11 cellular contexts compared by ENCODE assay signal in the genomic region with DNA sequence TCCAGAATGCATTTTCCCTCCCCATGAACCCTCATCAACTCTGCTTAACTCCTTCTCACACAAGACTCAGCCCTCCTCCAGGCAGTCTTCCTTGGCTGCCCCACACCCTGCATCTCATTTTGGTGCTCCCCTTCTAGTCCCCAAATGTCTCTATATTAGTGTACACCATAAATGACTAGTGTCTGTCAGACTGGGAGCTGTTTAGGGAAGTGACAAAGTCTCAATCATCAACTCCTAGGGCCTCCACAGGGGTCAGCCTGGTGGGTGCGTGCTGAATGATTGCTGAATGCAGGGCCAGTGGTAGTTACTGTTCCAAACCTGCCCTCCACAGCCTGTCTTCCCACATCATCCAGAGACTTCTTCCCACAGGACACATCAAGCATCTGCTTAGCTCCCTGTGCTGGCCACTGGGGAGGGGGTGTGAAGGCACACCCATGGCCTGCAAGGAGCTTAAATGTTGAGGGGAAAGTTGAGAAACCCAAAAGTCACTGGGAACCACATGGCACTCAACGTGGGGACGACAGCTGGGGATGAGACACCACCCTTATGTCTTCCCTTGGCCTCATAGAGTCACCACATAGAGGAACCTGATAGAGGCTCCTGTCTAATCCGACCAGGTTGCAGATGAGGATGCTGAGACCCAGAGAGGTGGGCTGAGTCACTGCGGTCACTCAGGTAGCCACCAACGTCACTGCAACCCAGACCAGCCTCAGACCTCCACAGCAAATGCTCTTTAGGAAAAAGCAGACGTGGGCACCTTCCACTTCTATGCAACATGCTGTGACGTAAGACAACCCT.
A peak's percentile ranks its signal among the peaks of the same experiment; 100 is the strongest.
DNase-seq lines count a peak whose midpoint lies in the region; ATAC-seq lines count a peak whose summit lies in the region.
"Had no signal": no experiment of that assay in that cellular context is flagged by ENCODE, and none has a peak within 500 bp of the region (broad histone marks: within the 10 kb centered on the region; RNA-seq: fewer than 3 reads in every experiment).

No MANE protein-coding gene starts in this region.

- peaks cover 0 to 1% of the 10 kb centered on the region in 2 donors for H3K36me3 Mint-ChIP-seq in activated T-cell treated with anti-CD3 and anti-CD28 coated beads, Interleukin-2, amount 50 U/mL, for 72 hours (ENCODE audit: insufficient read depth in 2 of 2)
- H3K36me3 Mint-ChIP-seq in stimulated activated effector memory CD8-positive, alpha-beta T cell treated with anti-CD3 and anti-CD28 coated beads, Interleukin-12 subunit alpha, Interleukin-12 subunit beta, amount 100 ng/mL, for 72 hours: peaks cover 5% of the 10 kb centered on the region

- H3K4me3 Mint-ChIP-seq in activated T-cell treated with anti-CD3 and anti-CD28 coated beads, Interleukin-2, amount 50 U/mL, for 72 hours: peak overlapping the region; percentile 65 to 80
- peak overlapping the region; percentile 50 for H3K4me3 Mint-ChIP-seq in stimulated activated effector memory CD8-positive, alpha-beta T cell treated with anti-CD3 and anti-CD28 coated beads, Interleukin-12 subunit alpha, Interleukin-12 subunit beta, amount 100 ng/mL, for 72 hours

- peak overlapping the region; percentile 62 for H3K27ac Mint-ChIP-seq in activated T-cell treated with anti-CD3 and anti-CD28 coated beads, Interleukin-2, amount 50 U/mL, for 72 hours
- H3K27ac Mint-ChIP-seq in stimulated activated effector memory CD8-positive, alpha-beta T cell treated with anti-CD3 and anti-CD28 coated beads, Interleukin-12 subunit alpha, Interleukin-12 subunit beta, amount 100 ng/mL, for 72 hours: peak overlapping the region; percentile 29

- peaks cover 93% of the 10 kb centered on the region for H3K4me1 Mint-ChIP-seq in activated T-cell treated with anti-CD3 and anti-CD28 coated beads, Interleukin-2, amount 50 U/mL, for 72 hours (ENCODE audit: low read depth)
- peaks cover 53% of the 10 kb centered on the region for H3K4me1 Mint-ChIP-seq in stimulated activated effector memory CD8-positive, alpha-beta T cell treated with anti-CD3 and anti-CD28 coated beads, Interleukin-12 subunit alpha, Interleukin-12 subunit beta, amount 100 ng/mL, for 72 hours

- H3K9me3 Mint-ChIP-seq in activated T-cell treated with anti-CD3 and anti-CD28 coated beads, Interleukin-2, amount 50 U/mL, for 72 hours: no peaks in the 10 kb centered on the region
- H3K9me3 Mint-ChIP-seq in stimulated activated effector memory CD8-positive, alpha-beta T cell treated with anti-CD3 and anti-CD28 coated beads, Interleukin-12 subunit alpha, Interleukin-12 subunit beta, amount 100 ng/mL, for 72 hours: no peaks in the 10 kb centered on the region

- ATAC-seq in HG02870 (IDR thresholded peaks at IDR 0.05; ENCODE audit: unreplicated experiment) (peak; percentile 41), GM19397 (IDR thresholded peaks at IDR 0.05; ENCODE audit: unreplicated experiment) (no peak), GM19452 (IDR thresholded peaks at IDR 0.05; ENCODE audit: unreplicated experiment) (no peak)
- ATAC-seq in activated T-cell treated with anti-CD3 and anti-CD28 coated beads, Interleukin-2, amount 50 U/mL, for 72 hours (replicated peaks in 1 of 2): peak; percentile 66 to 71
- ATAC-seq in stimulated activated effector memory CD8-positive, alpha-beta T cell treated with anti-CD3 and anti-CD28 coated beads, Interleukin-12 subunit alpha, Interleukin-12 subunit beta, amount 100 ng/mL, for 72 hours: peak; percentile 77
- ATAC-seq: PC-3 had no signal

- no peaks in the 10 kb centered on the region for H3K27me3 Mint-ChIP-seq in activated T-cell treated with anti-CD3 and anti-CD28 coated beads, Interleukin-2, amount 50 U/mL, for 72 hours (ENCODE audit: low read depth)

- peak; percentile 6 for DNase-seq in activated CD4-positive, alpha-beta T cell treated with anti-CD3 and anti-CD28 coated beads for 1 hour
- DNase-seq in activated CD4-positive, alpha-beta T cell treated with anti-CD3 and anti-CD28 coated beads for 4 hours: no peak
- peak; percentile 46 to 56 for DNase-seq in activated T-cell treated with anti-CD3 and anti-CD28 coated beads, Interleukin-2, amount 50 U/mL, for 72 hours
- DNase-seq in stimulated activated effector memory CD8-positive, alpha-beta T cell treated with anti-CD3 and anti-CD28 coated beads, Interleukin-12 subunit alpha, Interleukin-12 subunit beta, amount 100 ng/mL, for 72 hours (ENCODE audit: low spot score in 2 of 2): no peak
- DNase-seq in NCI-H2081 (lab: John Stamatoyannopoulos, UW): no peak
- DNase-seq: ACHN, NCI-H1436, PC-3 had no signal

Comparison
In these comparisons a context has a peak if more than half of its experiments do, and no peak if none do; other contexts are left out.
1. DNase-seq: peak in activated CD4-positive, alpha-beta T cell treated with anti-CD3 and anti-CD28 coated beads for 1 hour (single experiment) and activated T-cell treated with anti-CD3 and anti-CD28 coated beads, Interleukin-2, amount 50 U/mL, for 72 hours (2 of 2); none in activated CD4-positive, alpha-beta T cell treated with anti-CD3 and anti-CD28 coated beads for 4 hours (0 of 2), stimulated activated effector memory CD8-positive, alpha-beta T cell treated with anti-CD3 and anti-CD28 coated beads, Interleukin-12 subunit alpha, Interleukin-12 subunit beta, amount 100 ng/mL, for 72 hours (0 of 2) and NCI-H2081 (0 of 2).
2. ATAC-seq: peak in HG02870 (single experiment), activated T-cell treated with anti-CD3 and anti-CD28 coated beads, Interleukin-2, amount 50 U/mL, for 72 hours (2 of 2) and stimulated activated effector memory CD8-positive, alpha-beta T cell treated with anti-CD3 and anti-CD28 coated beads, Interleukin-12 subunit alpha, Interleukin-12 subunit beta, amount 100 ng/mL, for 72 hours (single experiment); none in GM19397 (single experiment) and GM19452 (single experiment).